ENCODE assay signal across 8 cellular contexts in genomic region chr19:43532962-43533545, GRCh38. TPM values are rescaled to one million over a fixed set of nuclear protein-coding genes. Genes with fewer than 3 reads are reported as not detected.
DNase-seq lines count a peak whose midpoint lies in the region; ATAC-seq, FAIRE-seq and TF ChIP-seq lines count a peak whose summit lies in the region.

Gene ZNF575, plus strand, starts transcription at chr19:43533188. Its CDS starts 1,235 bp downstream, at chr19:43534423.

- H3K27me3 Mint-ChIP-seq in central memory CD8-positive, alpha-beta T cell = no peaks in the 10 kb centered on the region

- FAIRE-seq in kidney (lab: Jason Lieb, UNC) = no peak

- peak within 1 kb of the TSS; percentile 66 for H3K4me3 ChIP-seq in AG04449 (ENCODE audit: low read depth, low read length)
- peak within 1 kb of the TSS; percentile 89 to 90 for H3K4me3 ChIP-seq in kidney (ENCODE audit: low read length in 2 of 2)

- ATAC-seq in GM18870 (IDR thresholded peaks at IDR 0.05; ENCODE audit: unreplicated experiment) (peak; percentile 50), HG03135 (IDR thresholded peaks at IDR 0.05; ENCODE audit: unreplicated experiment) (peak; percentile 50)
- ATAC-seq in central memory CD8-positive, alpha-beta T cell (replicated peaks; ENCODE audit: extremely low read depth, poor library complexity, severe bottlenecking) = peak; percentile 62

- intact Hi-C loops in kidney (cut with DNase I) = no loop called here

- H3K4me1 ChIP-seq in kidney (ENCODE audit: control insufficient read depth in 1 of 2, insufficient read depth in 1 of 2, low read depth in 1 of 2, low read length in 2 of 2) = peaks cover 13 to 17% of the 10 kb centered on the region in 2 donors

- CTCF ChIA-PET in AG04449 (lab: Yijun Ruan, JAX) = interaction anchor here (0.8 to 17.0 kb wide), 11 partner anchors 12 to 276 kb away, joined by 3 to 208 read pairs (median 4); partner anchors contain the start of gene PHLDB3

- peaks cover 10% of the 10 kb centered on the region for H3K36me3 Mint-ChIP-seq in central memory CD8-positive, alpha-beta T cell (ENCODE audit: insufficient read depth)

- H3K36me3 ChIP-seq in kidney (ENCODE audit: control insufficient read depth in 1 of 2, insufficient read depth in 2 of 2, low read length in 2 of 2) = no peaks in the 10 kb centered on the region

- H3K27ac Mint-ChIP-seq in central memory CD8-positive, alpha-beta T cell (ENCODE audit: low read depth) = peak within 1 kb of the TSS; percentile 89

- TF ChIP-seq CTCF in AG04449 (IDR thresholded peaks at IDR 0.05; ENCODE audit: insufficient read depth, low read length, missing control alignments) (no peak), kidney (IDR thresholded peaks at IDR 0.05; ENCODE audit: borderline replicate concordance, extremely low read depth, insufficient read depth) (no peak)

- no peaks in the 10 kb centered on the region for H3K9me3 ChIP-seq in kidney (ENCODE audit: control insufficient read depth in 1 of 2, low read length in 2 of 2)

- peak within 1 kb of the TSS; percentile 89 for H3K4me3 Mint-ChIP-seq in central memory CD8-positive, alpha-beta T cell

- peak within 1 kb of the TSS; percentile 73 to 88 for H3K9ac ChIP-seq in kidney (ENCODE audit: low read length in 2 of 2)

- H3K9me3 Mint-ChIP-seq in central memory CD8-positive, alpha-beta T cell = no peaks in the 10 kb centered on the region

- DNase-seq in AG04449 (ENCODE audit: low read depth, low spot score) (peak; percentile 79), NCI-H2196 treated with DMSO at 0.1 percent for 48 hours (lab: John Stamatoyannopoulos, UW; ENCODE audit: unreplicated experiment) (peak; percentile 94), kidney (peak; percentile 97)
- peak; percentile 52 to 64 (median 62) for DNase-seq in activated CD4-positive, CD25-positive, alpha-beta regulatory T cell (lab: John Stamatoyannopoulos, UW)
- DNase-seq in central memory CD8-positive, alpha-beta T cell (ENCODE audit: low spot score in 2 of 2) = peak; percentile 59 to 64
- peak; percentile 56 to 77 for DNase-seq in stimulated activated CD4-positive, alpha-beta T cell treated with anti-CD3 and anti-CD28 coated beads, Interleukin-15, amount 100 ng/mL, for 1 hour (ENCODE audit: low read depth in 1 of 2, low spot score in 1 of 2)

- POLR2A ChIA-PET in AG04449 (lab: Yijun Ruan, JAX) = interaction anchor here (0.9 to 1.5 kb wide), 6 partner anchors 9 to 222 kb away, joined by 3 to 8 read pairs (median 4); partner anchors contain the start of genes SMG9 and ZNF576

- H3K4me1 Mint-ChIP-seq in central memory CD8-positive, alpha-beta T cell = peaks cover 23% of the 10 kb centered on the region

- peak within 1 kb of the TSS; percentile 94 to 99 for H3K27ac ChIP-seq in kidney (ENCODE audit: low read depth in 2 of 2, low read length in 2 of 2)

RNA-seq across cellular contexts. Expression of gene ZNF575, which starts in this region (rescaled TPM):
- 3.1 TPM for total RNA-seq in kidney
- polyA plus RNA-seq in kidney (ENCODE audit: insufficient read depth, low read depth, low replicate concordance) = 2.8 TPM

Comparison
In these comparisons a context has a peak if more than half of its experiments do, and no peak if none do; other contexts are left out.
1. Peak in every context shown above with its lines: DNase-seq, ATAC-seq, H3K4me3 ChIP-seq and H3K27ac ChIP-seq.